In genomic region chr15:83061680-83062079, GRCh38 we compare ENCODE assay signal across 17 cellular contexts. TPM values are rescaled to one million over a fixed set of nuclear protein-coding genes. Genes with fewer than 3 reads are reported as not detected.
DNase-seq lines count a peak whose midpoint lies in the region; ATAC-seq and TF ChIP-seq lines count a peak whose summit lies in the region.
"Had no signal": no experiment of that assay in that cellular context is flagged by ENCODE, and none has a peak within 500 bp of the region (broad histone marks: within the 10 kb centered on the region; RNA-seq: fewer than 3 reads in every experiment).

No MANE protein-coding gene starts in this region.

- H2BK15ac ChIP-seq in IMR-90 (ENCODE audit: low read depth, low read length), result no peak overlapping the region

- TF ChIP-seq RAD21 in IMR-90 (IDR thresholded peaks at IDR 0.05; ENCODE audit: low read length), result no peak

- peak overlapping the region; percentile 23; the same call in 1 of the 2 replicates for H2AK5ac ChIP-seq in IMR-90 (ENCODE audit: low read depth, low read length)

- dilution Hi-C loops in IMR-90 (cut with HindIII; ENCODE audit: low sequenced_read_pairs, unreplicated experiment), result no loop called here

- no peak overlapping the region for H2AK9ac ChIP-seq in IMR-90 (replicated peaks; ENCODE audit: low read depth, low read length, poor library complexity)

- H3K4me3 Mint-ChIP-seq in effector memory CD8-positive, alpha-beta T cell, result no peak overlapping the region
- no peak overlapping the region for H3K4me3 Mint-ChIP-seq in naive thymus-derived CD8-positive, alpha-beta T cell
- H3K4me3 Mint-ChIP-seq: IgD-negative memory B cell; stimulated activated naive CD8-positive, alpha-beta T cell treated with anti-CD3 and anti-CD28 coated beads, Interleukin-15, Interleukin-2, amounts not matched to agents 100 ng/mL and 50 ng/mL, for 24 hours had no signal

- peaks cover 18 to 41% of the 10 kb centered on the region in 2 donors for H3K4me1 Mint-ChIP-seq in effector memory CD8-positive, alpha-beta T cell (ENCODE audit: low read depth in 2 of 2)
- H3K4me1 Mint-ChIP-seq in naive thymus-derived CD8-positive, alpha-beta T cell, result peaks cover 18 to 46% (median 32%) of the 10 kb centered on the region in 4 donors

- H3K4me1 ChIP-seq in IMR-90 (ENCODE audit: control insufficient read depth, insufficient read depth, low read length) (peaks cover 6% of the 10 kb centered on the region), colonic mucosa (peaks cover 18% of the 10 kb centered on the region)

- H3K4me2 ChIP-seq in IMR-90 (ENCODE audit: low read depth, low read length), result peak overlapping the region; percentile 19; the same call in 1 of the 2 replicates

- peaks cover 76% of the 10 kb centered on the region for H4K20me1 ChIP-seq in IMR-90 (ENCODE audit: insufficient read depth, low read length)

- intact Hi-C loops in IMR-90 (cut with micrococcal nuclease), result no loop called here
- intact Hi-C loops in left colon (cut with DNase I, micrococcal nuclease), result no loop called here
- intact Hi-C loops in colonic mucosa (cut with DNase I), result no loop called here

- H3K9ac ChIP-seq in IMR-90 (ENCODE audit: low read depth, low read length), result no peak overlapping the region
- no peak overlapping the region for H3K9ac ChIP-seq in colonic mucosa (ENCODE audit: low read depth in 2 of 2, low read length in 2 of 2)

- H3K9me3 ChIP-seq in IMR-90 (ENCODE audit: control insufficient read depth, insufficient read depth, low read length), result no peaks in the 10 kb centered on the region
- no peaks in the 10 kb centered on the region for H3K9me3 ChIP-seq in colonic mucosa
- H3K9me3 ChIP-seq: SJSA1 had no signal

- no peak overlapping the region for H3K18ac ChIP-seq in IMR-90 (ENCODE audit: low read depth, low read length)

- no peak overlapping the region for H2BK5ac ChIP-seq in IMR-90 (ENCODE audit: low read depth, low read length, poor library complexity, severe bottlenecking)

- no peak overlapping the region for H4K91ac ChIP-seq in IMR-90 (ENCODE audit: insufficient read depth, low read depth, low read length)

- H4K5ac ChIP-seq in IMR-90 (ENCODE audit: low read depth, low read length), result no peak overlapping the region

- in situ Hi-C loops in IMR-90 (cut with MboI; ENCODE audit: low sequenced_read_pairs), result loop anchor here (5.0 kb wide), 1 partner anchor 39 kb away; no protein-coding TSS in a partner anchor

- TF ChIP-seq CTCF in IMR-90 (conservative IDR thresholded peaks at IDR 0.05; ENCODE audit: low read depth, low read length) (no peak), colonic mucosa (IDR thresholded peaks at IDR 0.05) (no peak)

- H3K36me3 Mint-ChIP-seq in effector memory CD8-positive, alpha-beta T cell (ENCODE audit: insufficient read depth), result peaks cover 16% of the 10 kb centered on the region
- H3K36me3 Mint-ChIP-seq in naive thymus-derived CD8-positive, alpha-beta T cell, result peaks cover 0 to 14% (median 0%) of the 10 kb centered on the region in 3 donors

- H2BK20ac ChIP-seq in IMR-90 (ENCODE audit: low read depth, low read length), result no peak overlapping the region

- peaks cover 4% of the 10 kb centered on the region; the same call in 1 of the 2 replicates for H3K36me3 ChIP-seq in IMR-90 (ENCODE audit: control insufficient read depth, insufficient read depth, low read length)
- H3K36me3 ChIP-seq in colonic mucosa, result no peaks in the 10 kb centered on the region

- ATAC-seq in IMR-90 (ENCODE audit: low read depth) (peak; percentile 27), left colon (peak; percentile 50), HG03342 (IDR thresholded peaks at IDR 0.05; ENCODE audit: unreplicated experiment) (no peak)
- no peak for ATAC-seq in effector memory CD8-positive, alpha-beta T cell (replicated peaks)
- no peak for ATAC-seq in naive thymus-derived CD8-positive, alpha-beta T cell

- H3K14ac ChIP-seq in IMR-90 (replicated peaks; ENCODE audit: low read depth, low read length), result no peak overlapping the region

- H2BK120ac ChIP-seq in IMR-90 (ENCODE audit: low read depth, low read length), result no peak overlapping the region

- no peak for TF ChIP-seq POLR2A in IMR-90 (IDR thresholded peaks at IDR 0.05; ENCODE audit: low read depth, low read length)

- H3K27ac Mint-ChIP-seq in effector memory CD8-positive, alpha-beta T cell, result no peak overlapping the region
- no peak overlapping the region for H3K27ac Mint-ChIP-seq in naive thymus-derived CD8-positive, alpha-beta T cell
- H3K27ac Mint-ChIP-seq: IgD-negative memory B cell; stimulated activated naive CD8-positive, alpha-beta T cell treated with anti-CD3 and anti-CD28 coated beads, Interleukin-15, Interleukin-2, amounts not matched to agents 100 ng/mL and 50 ng/mL, for 24 hours had no signal

- no peak overlapping the region for H3K23ac ChIP-seq in IMR-90 (ENCODE audit: low read depth, low read length)

- WGBS in IMR-90 (ENCODE audit: extremely low coverage in 2 of 2, insufficient read length in 1 of 2), 2 experiments, result no CpG with 5 or more reads among the region's 2 CpGs

- peaks cover 18% of the 10 kb centered on the region for H3K9me1 ChIP-seq in IMR-90 (ENCODE audit: insufficient read depth, low read length)

- POLR2A ChIA-PET in IMR-90 (lab: Charles Lee; ENCODE audit: unreplicated experiment), result no interaction called here
- POLR2A ChIA-PET in naive thymus-derived CD8-positive, alpha-beta T cell (lab: Charles Lee), result no interaction called here

- no peak overlapping the region for H3K56ac ChIP-seq in IMR-90 (ENCODE audit: extremely low read depth, insufficient read depth, low read length)

- peaks cover 34 to 61% of the 10 kb centered on the region in 2 experiments for H3K79me1 ChIP-seq in IMR-90 (ENCODE audit: low read depth in 1 of 2, low read length in 2 of 2)

- no peaks in the 10 kb centered on the region for H3K9me3 Mint-ChIP-seq in effector memory CD8-positive, alpha-beta T cell
- H3K9me3 Mint-ChIP-seq in naive thymus-derived CD8-positive, alpha-beta T cell, result no peaks in the 10 kb centered on the region
- H3K9me3 Mint-ChIP-seq: IgD-negative memory B cell; stimulated activated naive CD8-positive, alpha-beta T cell treated with anti-CD3 and anti-CD28 coated beads, Interleukin-15, Interleukin-2, amounts not matched to agents 100 ng/mL and 50 ng/mL, for 24 hours had no signal

- BruUV-seq in IMR-90 (replicated peaks; lab: Mats Ljungman, UMichigan), result no TSS peak

- H3K4me3 ChIP-seq in IMR-90 (ENCODE audit: insufficient read depth, low read depth, low read length) (no peak overlapping the region), colonic mucosa (no peak overlapping the region)
- H3K4me3 ChIP-seq: SJSA1 had no signal

- H3K27me3 ChIP-seq in IMR-90 (ENCODE audit: control insufficient read depth, insufficient read depth, low read length) (no peaks in the 10 kb centered on the region), colonic mucosa (no peaks in the 10 kb centered on the region)
- H3K27me3 ChIP-seq: SJSA1 had no signal

- H3K27me3 Mint-ChIP-seq in effector memory CD8-positive, alpha-beta T cell, result no peaks in the 10 kb centered on the region
- no peaks in the 10 kb centered on the region for H3K27me3 Mint-ChIP-seq in naive thymus-derived CD8-positive, alpha-beta T cell
- H3K27me3 Mint-ChIP-seq: IgD-negative memory B cell; stimulated activated naive CD8-positive, alpha-beta T cell treated with anti-CD3 and anti-CD28 coated beads, Interleukin-15, Interleukin-2, amounts not matched to agents 100 ng/mL and 50 ng/mL, for 24 hours had no signal

- no peak overlapping the region for H2AFZ ChIP-seq in IMR-90 (replicated peaks; ENCODE audit: low read length, poor library complexity)

- H4K8ac ChIP-seq in IMR-90 (ENCODE audit: low read depth in 2 of 2, low read length in 2 of 2), result no peak overlapping the region

- H3K27ac ChIP-seq in IMR-90 (ENCODE audit: insufficient read depth, low read length) (no peak overlapping the region), colonic mucosa (no peak overlapping the region)
- H3K27ac ChIP-seq: SJSA1, WERI-Rb-1 had no signal

- DNase-seq in AG20443 (ENCODE audit: low spot score) (peak; percentile 17), IMR-90 (peak; percentile 62), amniotic epithelial cell (ENCODE audit: low read depth) (peak; percentile 71), left colon (no peak), colonic mucosa (no peak)
- DNase-seq in effector memory CD8-positive, alpha-beta T cell, result no peak
- no peak for DNase-seq in naive thymus-derived CD8-positive, alpha-beta T cell
- DNase-seq: activated naive CD4-positive, alpha-beta T cell treated with anti-CD3 and anti-CD28 coated beads, Interleukin-2, amount 50 U/mL, for 16 hours; cerebellar nuclear complex; NCI-H1694 treated with DMSO at 0.1 percent for 48 hours; NCI-H748 treated with DMSO at 0.1 percent for 48 hours; retina; WERI-Rb-1 had no signal

- H3K4ac ChIP-seq in IMR-90 (ENCODE audit: low read depth, low read length), result no peak overlapping the region

- CTCF ChIA-PET in IMR-90 (lab: Yijun Ruan, JAX), result interaction anchor here (1.1 kb wide), 1 partner anchor 11 kb away, joined by 3 read pairs; no protein-coding TSS in a partner anchor

TF ChIP-seq in IMR-90, 13 proteins besides CTCF, POLR2A, EP300 and RAD21:
- TF ChIP-seq RFX5 (IDR thresholded peaks at IDR 0.05; ENCODE audit: low read depth, low read length) (no peak), BHLHE40 (IDR thresholded peaks at IDR 0.05; ENCODE audit: low read depth, low read length) (peak; percentile 11; the same call in 1 of the 2 replicates)

RNA-seq across cellular contexts. Expression of gene BTBD1, which starts 5.4 kb away (rescaled TPM):
- total RNA-seq in IMR-90 (2012; rRNA removed) (78.7 and 90.5 TPM in 2 replicates), left colon (10 to 100 TPM; 62.8 to 70.1 TPM), colonic mucosa (10 to 100 TPM; 56.7 to 63.6 TPM)
- polyA plus RNA-seq in IMR-90 (2012; rRNA removed), result 32.8 and 39.3 TPM in 2 replicates
- polyA plus RNA-seq in IMR-90 (2012; cell fraction: cytosol; rRNA removed), result 12.1 and 20.3 TPM in 2 replicates
- polyA plus RNA-seq in IMR-90 (2012; cell fraction: nucleus; rRNA removed; ENCODE audit: low replicate concordance), result 9.5 and 22.4 TPM in 2 replicates
- total RNA-seq in naive thymus-derived CD8-positive, alpha-beta T cell, result 10 to 100 TPM; 42.9 to 43.3 TPM
- polyA plus RNA-seq in naive thymus-derived CD8-positive, alpha-beta T cell, result 10 to 100 TPM; 36.0 to 40.6 (median 37.0) TPM

RNA-seq across cellular contexts. Expression of gene TM6SF1, which starts 45.8 kb away (rescaled TPM):
- total RNA-seq in IMR-90 (2012; rRNA removed) (1.6 and 1.9 TPM in 2 replicates), left colon (1 to 10 TPM in 1 of 2 donors, under 1 TPM in 1; 0.67 to 2.0 TPM), colonic mucosa (1 to 10 TPM in 1 of 2 donors, under 1 TPM in 1; 0.62 to 1.5 TPM)
- 1.3 and 1.9 TPM in 2 replicates for polyA plus RNA-seq in IMR-90 (2012; rRNA removed)
- 1.1 and 1.8 TPM in 2 replicates for polyA plus RNA-seq in IMR-90 (2012; cell fraction: cytosol; rRNA removed)
- 1.1 and 2.5 TPM in 2 replicates for polyA plus RNA-seq in IMR-90 (2012; cell fraction: nucleus; rRNA removed; ENCODE audit: low replicate concordance)
- under 1 TPM; 0.34 to 0.58 TPM for total RNA-seq in naive thymus-derived CD8-positive, alpha-beta T cell
- polyA plus RNA-seq in naive thymus-derived CD8-positive, alpha-beta T cell, result under 1 TPM in 2 of 3 donors, not detected in 1; 0.13 to 0.68 TPM

RNA-seq across cellular contexts. Expression of gene C15orf40, which starts 50.2 kb away (rescaled TPM):
- total RNA-seq in IMR-90 (2012; rRNA removed) (4.4 and 7.0 TPM in 2 replicates), left colon (10 to 100 TPM; 22.4 to 22.7 TPM), colonic mucosa (10 to 100 TPM; 19.0 to 22.7 TPM)
- 10.7 and 12.3 TPM in 2 replicates for polyA plus RNA-seq in IMR-90 (2012; rRNA removed)
- 8.1 and 12.8 TPM in 2 replicates for polyA plus RNA-seq in IMR-90 (2012; cell fraction: cytosol; rRNA removed)
- polyA plus RNA-seq in IMR-90 (2012; cell fraction: nucleus; rRNA removed; ENCODE audit: low replicate concordance), result 6.0 and 8.1 TPM in 2 replicates
- total RNA-seq in naive thymus-derived CD8-positive, alpha-beta T cell, result 10 to 100 TPM; 48.4 to 49.9 TPM
- 10 to 100 TPM; 56.2 to 87.5 (median 67.8) TPM for polyA plus RNA-seq in naive thymus-derived CD8-positive, alpha-beta T cell

Comparison
In these comparisons a context has a peak if more than half of its experiments do, and no peak if none do; other contexts are left out.
1. DNase-seq: peak in AG20443 (single experiment), IMR-90 (single experiment) and amniotic epithelial cell (single experiment); none in left colon (0 of 2), effector memory CD8-positive, alpha-beta T cell (0 of 3), naive thymus-derived CD8-positive, alpha-beta T cell (0 of 10) and colonic mucosa (single experiment).
2. ATAC-seq: peak in IMR-90 (single experiment) and left colon (single experiment); none in effector memory CD8-positive, alpha-beta T cell (single experiment), naive thymus-derived CD8-positive, alpha-beta T cell (0 of 2) and HG03342 (single experiment).